18 cellular contexts compared by ENCODE assay signal in genomic region chr6:90442366-90442765, GRCh38.
"Had no signal": no experiment of that assay in that cellular context is flagged by ENCODE, and none has a peak within 500 bp of the region (broad histone marks: within the 10 kb centered on the region; RNA-seq: fewer than 3 reads in every experiment).

No MANE protein-coding gene starts in this region.

- H3K4me1 ChIP-seq: prostate gland, upper lobe of right lung had no signal

- H3K27ac Mint-ChIP-seq: activated naive CD8-positive, alpha-beta T cell; dendritic cell treated with granulocyte-macrophage colony-stimulating factor and Interleukin-4, amounts not matched to agents 40 ng/mL and 50 ng/mL, for 4 days; nephron; stimulated activated naive CD8-positive, alpha-beta T cell treated with anti-CD3 and anti-CD28 coated beads, Interleukin-15, amount 100 ng/mL, for 72 hours had no signal

- H3K36me3 Mint-ChIP-seq: activated naive CD8-positive, alpha-beta T cell had no signal

- H3K36me3 ChIP-seq: prostate gland, upper lobe of right lung had no signal

- H3K9me3 Mint-ChIP-seq: dendritic cell treated with granulocyte-macrophage colony-stimulating factor and Interleukin-4, amounts not matched to agents 40 ng/mL and 50 ng/mL, for 4 days; nephron had no signal

- H3K27me3 Mint-ChIP-seq: activated naive CD8-positive, alpha-beta T cell; dendritic cell treated with granulocyte-macrophage colony-stimulating factor and Interleukin-4, amounts not matched to agents 40 ng/mL and 50 ng/mL, for 4 days; stimulated activated naive CD8-positive, alpha-beta T cell treated with anti-CD3 and anti-CD28 coated beads, Interleukin-15, amount 100 ng/mL, for 72 hours had no signal

- DNase-seq: activated CD4-positive, alpha-beta T cell treated with anti-CD3 and anti-CD28 coated beads for 48 hours; activated CD8-positive, alpha-beta memory T cell treated with anti-CD3 and anti-CD28 coated beads, Interleukin-2, amount 50 U/mL, for 48 hours; activated gamma-delta T cell treated with Interleukin-2 at 50 U/mL for 16 hours; anterior cingulate cortex; effector memory CD4-positive, alpha-beta T cell; hippocampal formation; kidney glomerular epithelial cell; right cardiac atrium; stimulated activated naive CD8-positive, alpha-beta T cell treated with anti-CD3 and anti-CD28 coated beads, Interleukin-15, amount 100 ng/mL, for 72 hours; T-helper 1 cell; T1000; upper lobe of right lung had no signal

- H3K4me3 Mint-ChIP-seq: activated naive CD8-positive, alpha-beta T cell; dendritic cell treated with granulocyte-macrophage colony-stimulating factor and Interleukin-4, amounts not matched to agents 40 ng/mL and 50 ng/mL, for 4 days; nephron; stimulated activated naive CD8-positive, alpha-beta T cell treated with anti-CD3 and anti-CD28 coated beads, Interleukin-15, amount 100 ng/mL, for 72 hours had no signal

- H3K9me3 ChIP-seq: prostate gland, upper lobe of right lung had no signal

- H3K4me2 ChIP-seq: smooth muscle cell had no signal

- H3K4me3 ChIP-seq: prostate gland, SK-N-MC, smooth muscle cell, upper lobe of right lung had no signal

- H3K27me3 ChIP-seq: upper lobe of right lung had no signal
